10 cellular contexts compared by ENCODE assay signal in genomic region chr12:69807101-69807897, GRCh38. TPM values are rescaled to one million over a fixed set of nuclear protein-coding genes. Genes with fewer than 3 reads are reported as not detected.
DNase-seq lines count a peak whose midpoint lies in the region; ATAC-seq and TF ChIP-seq lines count a peak whose summit lies in the region.
"Not testable (repeated sequence)": the region's sequence is repeated elsewhere in the genome, so short reads cannot be mapped to it uniquely, and the experiment has no call there.
"Had no signal": no experiment of that assay in that cellular context is flagged by ENCODE, and none has a peak within 500 bp of the region (broad histone marks: within the 10 kb centered on the region; RNA-seq: fewer than 3 reads in every experiment).

No MANE protein-coding gene starts in this region.

- not testable (repeated sequence) for H4K20me1 ChIP-seq in DND-41 (ENCODE audit: insufficient read depth, low read length)

- not testable (repeated sequence) for H3K4me3 ChIP-seq in DND-41 (ENCODE audit: low read depth in 1 of 2, low read length in 2 of 2); right cardiac atrium (ENCODE audit: low read length); spleen

- TF ChIP-seq CTCF in DND-41 (IDR thresholded peaks at IDR 0.05; ENCODE audit: borderline replicate concordance, extremely low read depth, low read length, poor library complexity, severe bottlenecking); spleen (IDR thresholded peaks at IDR 0.05 in 8 of 11, conservative IDR thresholded peaks at IDR 0.05 in 3 of 11): not testable (repeated sequence)

- peak; percentile 12 for DNase-seq in DND-41
- DNase-seq in right cardiac atrium, result peak; percentile 13 to 60 (median 30)
- peak; percentile 54 for DNase-seq in posterior vena cava (ENCODE audit: low spot score)
- DNase-seq in spleen, result peak; percentile 43

- H3K27ac ChIP-seq in DND-41 (ENCODE audit: low read length); right cardiac atrium (ENCODE audit: low read length); spleen: not testable (repeated sequence)

- not testable (repeated sequence) for H3K4me1 ChIP-seq in DND-41 (ENCODE audit: insufficient read depth, low read length); right cardiac atrium (ENCODE audit: control insufficient read depth, insufficient read depth, low read length); spleen

- TF ChIP-seq POLR2A in spleen (IDR thresholded peaks at IDR 0.05), result not testable (repeated sequence)

- not testable (repeated sequence) for ATAC-seq in DND-41 (ENCODE audit: insufficient read depth, low read depth); right cardiac atrium

- not testable (repeated sequence) for H3K9me3 ChIP-seq in DND-41 (ENCODE audit: insufficient read depth, low read length, severe bottlenecking); right cardiac atrium (ENCODE audit: control insufficient read depth, low read length)
- peaks cover 0 to 29% (median 20%) of the 10 kb centered on the region in 8 donors for H3K9me3 ChIP-seq in spleen

- H3K27me3 ChIP-seq in DND-41 (ENCODE audit: insufficient read depth, low read length, poor library complexity); right cardiac atrium (ENCODE audit: control insufficient read depth, insufficient read depth); spleen (replicated peaks in 1 of 7): not testable (repeated sequence)

- intact Hi-C loops in right cardiac atrium (cut with DNase I); posterior vena cava (cut with DNase I); spleen (cut with DNase I; ENCODE audit: low total_unique reads): not testable (repeated sequence)

- not testable (repeated sequence) for H3K4me2 ChIP-seq in DND-41 (ENCODE audit: insufficient read depth, low read length)

- H3K9ac ChIP-seq in DND-41 (ENCODE audit: low read depth, low read length), result not testable (repeated sequence)

- 97% methylated on average over 62 of the region's 62 CpGs for WGBS in right cardiac atrium
- 93 to 97% (median 96%) methylated on average over 45 to 62 of the region's 62 CpGs for WGBS in spleen, 5 donors

- not testable (repeated sequence) for H3K36me3 ChIP-seq in DND-41 (ENCODE audit: insufficient read depth, low read length)
- peaks cover 0 to 52% (median 4%) of the 10 kb centered on the region in 6 donors for H3K36me3 ChIP-seq in spleen

- H2AFZ ChIP-seq in DND-41 (ENCODE audit: low read depth, low read length), result not testable (repeated sequence)

- H3K79me2 ChIP-seq in DND-41 (ENCODE audit: insufficient read depth, low read length), result not testable (repeated sequence)

RNA-seq across cellular contexts. Expression of gene MYRFL, which starts 17.7 kb away (rescaled TPM):
- total RNA-seq in right cardiac atrium, result under 1 TPM in 2 of 4 donors, not detected in 2; 0.20 to 0.36 TPM
- 0.05 TPM for polyA plus RNA-seq in right cardiac atrium
- total RNA-seq in posterior vena cava, result under 1 TPM in 1 of 2 donors, not detected in 1; 0.23 TPM
- total RNA-seq in spleen, result under 1 TPM in 2 of 7 donors, not detected in 5; 0.20 to 0.44 TPM
- under 1 TPM; 0.04 to 0.22 (median 0.08) TPM for polyA plus RNA-seq in spleen
- total RNA-seq: A673; CD4-positive, alpha-beta T cell; CD8-positive, alpha-beta T cell; Daoy; G401 had no signal
- polyA plus RNA-seq: AG04450 had no signal
